10 cellular contexts compared by ENCODE assay signal in the genomic region with DNA sequence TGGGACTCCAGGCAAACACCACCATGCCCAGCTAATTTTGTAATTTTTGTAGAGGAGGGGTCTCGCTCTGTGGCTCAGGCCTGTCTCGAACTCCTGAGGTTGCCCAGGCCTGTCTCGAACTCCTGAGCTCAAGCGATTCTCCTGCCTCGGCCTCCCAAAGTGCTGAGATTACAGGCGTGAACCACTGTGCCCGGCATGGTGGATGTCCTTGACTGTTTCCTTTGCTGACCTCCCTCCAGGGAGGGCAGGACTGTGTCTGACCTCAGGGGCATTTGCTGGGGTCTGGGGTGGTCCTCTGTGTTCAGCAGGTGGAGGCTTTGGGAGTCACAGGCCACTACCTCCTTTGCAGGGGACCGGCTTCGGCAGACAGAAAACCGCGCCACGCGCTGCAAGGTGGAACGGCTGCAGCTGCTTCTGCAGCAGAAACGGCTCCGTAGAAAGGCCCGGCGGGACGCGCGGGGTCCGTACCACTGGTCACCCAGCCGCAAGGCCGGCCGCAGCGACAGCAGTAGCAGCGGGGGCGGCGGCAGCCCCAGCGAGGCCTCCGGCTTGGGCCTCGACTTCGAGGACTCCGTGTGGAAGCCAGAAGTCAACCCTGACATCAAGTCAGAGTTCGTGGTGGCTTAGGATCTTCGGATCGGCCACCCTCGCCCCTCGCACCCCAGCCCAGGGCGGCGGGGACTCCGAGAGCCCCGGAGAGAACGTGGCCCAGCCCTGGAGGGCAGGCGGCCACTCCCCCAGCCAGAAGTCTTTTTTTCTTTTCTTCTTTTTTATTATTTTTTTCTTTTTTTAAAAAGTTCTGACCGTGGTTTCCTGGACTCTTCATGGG. TPM values are rescaled to one million over a fixed set of nuclear protein-coding genes. Genes with fewer than 3 reads are reported as not detected.
DNase-seq lines count a peak whose midpoint lies in the region; ATAC-seq and TF ChIP-seq lines count a peak whose summit lies in the region.
"Had no signal": no experiment of that assay in that cellular context is flagged by ENCODE, and none has a peak within 500 bp of the region (broad histone marks: within the 10 kb centered on the region; RNA-seq: fewer than 3 reads in every experiment).

No MANE protein-coding gene starts in this region.

- peaks cover 46% of the 10 kb centered on the region for H3K36me3 Mint-ChIP-seq in activated CD4-positive, alpha-beta memory T cell treated with anti-CD3 and anti-CD28 coated beads for 36 hours
- H3K36me3 Mint-ChIP-seq in glutamatergic neuron (ENCODE audit: unreplicated experiment): no peaks in the 10 kb centered on the region

- H3K36me3 ChIP-seq in GM23248 (ENCODE audit: low read depth): peaks cover 35% of the 10 kb centered on the region
- H3K36me3 ChIP-seq in spleen: peaks cover 8 to 64% (median 50%) of the 10 kb centered on the region in 6 donors

- peak overlapping the region; percentile 97 for H3K27ac Mint-ChIP-seq in activated CD4-positive, alpha-beta memory T cell treated with anti-CD3 and anti-CD28 coated beads for 36 hours
- H3K27ac Mint-ChIP-seq in glutamatergic neuron (ENCODE audit: unreplicated experiment): peak overlapping the region; percentile 48

- H3K4me2 ChIP-seq in GM23248 (ENCODE audit: unreplicated experiment): peak overlapping the region; percentile 36

- ATAC-seq in GM21360 (IDR thresholded peaks at IDR 0.05; ENCODE audit: unreplicated experiment): no peak

- H3K9ac ChIP-seq in GM23248: peak overlapping the region; percentile 94

- peak overlapping the region; percentile 98 for H3K27ac ChIP-seq in GM23248
- H3K27ac ChIP-seq in spleen: peak overlapping the region; percentile 63 to 100 (median 99)

- H3K9me2 ChIP-seq in GM23248 (ENCODE audit: insufficient read depth): no peaks in the 10 kb centered on the region

- in situ Hi-C loops in GM23248 (cut with MboI): no loop called here

- H2AFZ ChIP-seq in GM23248: no peak overlapping the region

- H3K4me1 ChIP-seq in GM23248 (ENCODE audit: insufficient read depth) (peaks cover 44% of the 10 kb centered on the region), spleen (peaks cover 77 to 100% (median 97%) of the 10 kb centered on the region in 6 donors)

- TF ChIP-seq CTCF in glutamatergic neuron (IDR thresholded peaks at IDR 0.05; ENCODE audit: partially characterized antibody, unreplicated experiment) (no peak), spleen (IDR thresholded peaks at IDR 0.05 in 8 of 11, conservative IDR thresholded peaks at IDR 0.05 in 3 of 11) (no peak)

- CTCF ChIA-PET in activated CD4-positive, alpha-beta memory T cell treated with anti-CD3 and anti-CD28 coated beads for 36 hours (lab: Charles Lee): interaction anchor here (3.5 to 17.9 kb wide), 2 partner anchors 10 to 13 kb away, joined by 19 to 649 read pairs; partner anchors contain the start of gene ATP5F1D

- intact Hi-C loops in activated CD4-positive, alpha-beta memory T cell treated with anti-CD3 and anti-CD28 coated beads for 36 hours (cut with micrococcal nuclease): no loop called here
- intact Hi-C loops in spleen (cut with DNase I; ENCODE audit: low total_unique reads): no loop called here

- no peaks in the 10 kb centered on the region for H4K20me1 ChIP-seq in GM23248 (ENCODE audit: insufficient read depth)

- no peak for TF ChIP-seq POLR2A in spleen (IDR thresholded peaks at IDR 0.05)

- H3K9me3 ChIP-seq in GM23248 (ENCODE audit: low read depth): no peaks in the 10 kb centered on the region
- H3K9me3 ChIP-seq in spleen: no peaks in the 10 kb centered on the region

- peaks cover 45% of the 10 kb centered on the region for H3F3A ChIP-seq in GM23248 (ENCODE audit: insufficient read depth)

- peaks cover 44% of the 10 kb centered on the region for H3K4me1 Mint-ChIP-seq in activated CD4-positive, alpha-beta memory T cell treated with anti-CD3 and anti-CD28 coated beads for 36 hours (ENCODE audit: low read depth)
- H3K4me1 Mint-ChIP-seq in glutamatergic neuron (ENCODE audit: low read depth, unreplicated experiment): peaks cover 19% of the 10 kb centered on the region

- DNase-seq in GM23248: peak; percentile 23
- no peak for DNase-seq in activated CD4-positive, alpha-beta memory T cell treated with anti-CD3 and anti-CD28 coated beads for 36 hours
- DNase-seq in glutamatergic neuron: no peak
- peak; percentile 84 for DNase-seq in spleen
- DNase-seq in hepatic stellate cell (ENCODE audit: low spot score): no peak
- DNase-seq in NOMO-1 treated with DMSO at 0.1 percent for 48 hours (lab: John Stamatoyannopoulos, UW; ENCODE audit: unreplicated experiment): no peak
- no peak for DNase-seq in NCI-H69 (lab: John Stamatoyannopoulos, UW)
- DNase-seq: activated CD4-positive, alpha-beta T cell treated with anti-CD3 and anti-CD28 coated beads for 4 hours; NCI-H1092 had no signal

- H3K4me3 ChIP-seq in GM23248: no peak overlapping the region
- peak overlapping the region in 2 of 8 donors; percentile 1 to 43 for H3K4me3 ChIP-seq in spleen

- H3K79me2 ChIP-seq in GM23248 (ENCODE audit: insufficient read depth): peaks cover 56% of the 10 kb centered on the region

- no peak overlapping the region for H3K4me3 Mint-ChIP-seq in activated CD4-positive, alpha-beta memory T cell treated with anti-CD3 and anti-CD28 coated beads for 36 hours
- H3K4me3 Mint-ChIP-seq in glutamatergic neuron (ENCODE audit: unreplicated experiment): peak overlapping the region; percentile 57

- POLR2A ChIA-PET in activated CD4-positive, alpha-beta memory T cell treated with anti-CD3 and anti-CD28 coated beads for 36 hours (lab: Charles Lee): no interaction called here

- no peaks in the 10 kb centered on the region for H3K9me3 Mint-ChIP-seq in activated CD4-positive, alpha-beta memory T cell treated with anti-CD3 and anti-CD28 coated beads for 36 hours
- peaks cover 28% of the 10 kb centered on the region for H3K9me3 Mint-ChIP-seq in glutamatergic neuron (ENCODE audit: unreplicated experiment)

- no peaks in the 10 kb centered on the region for H3K27me3 Mint-ChIP-seq in activated CD4-positive, alpha-beta memory T cell treated with anti-CD3 and anti-CD28 coated beads for 36 hours
- H3K27me3 Mint-ChIP-seq in glutamatergic neuron (ENCODE audit: unreplicated experiment): peaks cover 20% of the 10 kb centered on the region

- 87 to 91% methylated on average over 26 to 46 of the region's 46 CpGs for WGBS in GM23248 (ENCODE audit: low coverage in 1 of 2, low lambda C conversion rate in 2 of 2, missing lambda C conversion rate in 2 of 2), 2 experiments
- WGBS in spleen, 5 donors: 72 to 84% (median 76%) methylated on average over 25 to 46 of the region's 46 CpGs

- H3K27me3 ChIP-seq in GM23248 (replicated peaks; ENCODE audit: insufficient read depth): no peaks in the 10 kb centered on the region
- H3K27me3 ChIP-seq in spleen (replicated peaks in 1 of 7): no peaks in the 10 kb centered on the region

RNA-seq across cellular contexts. Expression of gene MIDN, which starts 8.5 kb away (rescaled TPM):
- total RNA-seq in GM23248 (2014; rRNA removed; shearing (Covaris generic)): 9.4 and 18.5 TPM in 2 replicates
- polyA plus RNA-seq in GM23248 (2016; fragmentation: Nextera tagmentation; extraction: Ambion mirVana) (3.1 and 4.0 TPM in 2 replicates), spleen (10 to 100 TPM; 16.5 to 48.9 (median 19.1) TPM)
- total RNA-seq in activated CD4-positive, alpha-beta memory T cell treated with anti-CD3 and anti-CD28 coated beads for 36 hours: 10 to 100 TPM; 54.1 to 54.6 TPM
- total RNA-seq in glutamatergic neuron (ENCODE audit: unreplicated experiment) (325 TPM), spleen (100 to 1,000 TPM in 4 of 7 donors, 10 to 100 TPM in 3; 42.1 to 223 (median 138) TPM)

RNA-seq across cellular contexts. Expression of gene CIRBP, which starts 12.3 kb away (rescaled TPM):
- 239 and 392 TPM in 2 replicates for total RNA-seq in GM23248 (2014; rRNA removed; shearing (Covaris generic))
- polyA plus RNA-seq in GM23248 (2016; fragmentation: Nextera tagmentation; extraction: Ambion mirVana) (163 and 185 TPM in 2 replicates), spleen (100 to 1,000 TPM; 406 to 894 (median 843) TPM)
- 100 to 1,000 TPM; 171 to 173 TPM for total RNA-seq in activated CD4-positive, alpha-beta memory T cell treated with anti-CD3 and anti-CD28 coated beads for 36 hours
- total RNA-seq in glutamatergic neuron (ENCODE audit: unreplicated experiment) (341 TPM), spleen (100 to 1,000 TPM; 333 to 672 (median 514) TPM)

RNA-seq across cellular contexts. Expression of gene ATP5F1D, which starts 15.3 kb away (rescaled TPM):
- 27.4 and 38.9 TPM in 2 replicates for total RNA-seq in GM23248 (2014; rRNA removed; shearing (Covaris generic))
- polyA plus RNA-seq in GM23248 (2016; fragmentation: Nextera tagmentation; extraction: Ambion mirVana) (287 and 290 TPM in 2 replicates), spleen (100 to 1,000 TPM; 164 to 166 (median 165) TPM)
- total RNA-seq in activated CD4-positive, alpha-beta memory T cell treated with anti-CD3 and anti-CD28 coated beads for 36 hours: 100 to 1,000 TPM; 178 to 192 TPM
- total RNA-seq in glutamatergic neuron (ENCODE audit: unreplicated experiment) (129 TPM), spleen (100 to 1,000 TPM in 4 of 7 donors, 10 to 100 TPM in 3; 49.1 to 131 (median 102) TPM)

RNA-seq across cellular contexts. Expression of gene FAM174C, which starts 18.5 kb away (rescaled TPM):
- total RNA-seq in GM23248 (2014; rRNA removed; shearing (Covaris generic)): 61.5 and 84.5 TPM in 2 replicates
- polyA plus RNA-seq in GM23248 (2016; fragmentation: Nextera tagmentation; extraction: Ambion mirVana) (67.8 and 81.6 TPM in 2 replicates), spleen (100 to 1,000 TPM in 1 of 3 donors, 10 to 100 TPM in 2; 82.9 to 134 (median 88.6) TPM)
- total RNA-seq in activated CD4-positive, alpha-beta memory T cell treated with anti-CD3 and anti-CD28 coated beads for 36 hours: 10 to 100 TPM; 74.8 to 76.1 TPM
- total RNA-seq in glutamatergic neuron (ENCODE audit: unreplicated experiment) (17.3 TPM), spleen (10 to 100 TPM; 35.8 to 69.6 (median 43.9) TPM)

RNA-seq across cellular contexts. Expression of gene CBARP, which starts 19.1 kb away (rescaled TPM):
- 2.7 and 4.5 TPM in 2 replicates for total RNA-seq in GM23248 (2014; rRNA removed; shearing (Covaris generic))
- 0.29 and 0.41 TPM in 2 replicates for polyA plus RNA-seq in GM23248 (2016; fragmentation: Nextera tagmentation; extraction: Ambion mirVana)
- total RNA-seq in activated CD4-positive, alpha-beta memory T cell treated with anti-CD3 and anti-CD28 coated beads for 36 hours: 1 to 10 TPM; 1.3 to 2.1 TPM
- total RNA-seq in glutamatergic neuron (ENCODE audit: unreplicated experiment): 74.7 TPM
- 1 to 10 TPM in 1 of 7 donors, under 1 TPM in 5, not detected in 1; 0.12 to 1.2 (median 0.41) TPM for total RNA-seq in spleen
- under 1 TPM in 2 of 3 donors, not detected in 1; 0.05 to 0.48 TPM for polyA plus RNA-seq in spleen

Comparison
In these comparisons a context has a peak if more than half of its experiments do, and no peak if none do; other contexts are left out.
1. DNase-seq: peak in GM23248 (single experiment) and spleen (single experiment); none in activated CD4-positive, alpha-beta memory T cell treated with anti-CD3 and anti-CD28 coated beads for 36 hours (single experiment), glutamatergic neuron (single experiment), hepatic stellate cell (single experiment), NOMO-1 treated with DMSO at 0.1 percent for 48 hours (single experiment) and NCI-H69 (single experiment).